In the genomic region with DNA sequence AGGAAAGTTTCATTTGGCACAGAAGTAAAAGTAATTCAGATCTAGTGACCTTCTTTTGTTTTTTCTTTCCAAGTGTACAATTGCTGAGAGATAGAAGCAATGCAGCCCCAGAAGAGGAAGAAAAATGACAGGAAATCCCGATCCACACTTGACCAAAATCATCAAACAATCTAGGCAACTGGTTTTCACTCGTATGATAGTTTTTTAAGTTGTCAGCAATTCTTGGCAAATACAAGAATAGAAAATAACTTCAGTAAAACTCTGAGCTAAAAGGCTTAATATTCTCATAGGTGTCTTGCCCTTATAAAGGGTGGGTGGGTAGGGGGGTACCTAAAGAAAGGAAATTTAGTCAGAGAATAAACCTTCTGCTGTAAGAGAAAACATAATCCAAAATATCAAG, we compare ENCODE assay signal across 27 cellular contexts. TPM values are rescaled to one million over a fixed set of nuclear protein-coding genes. Genes with fewer than 3 reads are reported as not detected.
A peak's percentile ranks its signal among the peaks of the same experiment; 100 is the strongest.
DNase-seq lines count a peak whose midpoint lies in the region; ATAC-seq, FAIRE-seq and TF ChIP-seq lines count a peak whose summit lies in the region.
"Had no signal": no experiment of that assay in that cellular context is flagged by ENCODE, and none has a peak within 500 bp of the region (broad histone marks: within the 10 kb centered on the region; RNA-seq: fewer than 3 reads in every experiment).

No MANE protein-coding gene starts in this region.

- H3F3A ChIP-seq in smooth muscle cell (ENCODE audit: low read depth), result peaks cover 5% of the 10 kb centered on the region

- H3K9ac ChIP-seq in mammary epithelial cell (ENCODE audit: insufficient read depth, low read length) (no peak overlapping the region), K562 (ENCODE audit: insufficient read depth in 1 of 2, low read depth in 2 of 2, low read length in 2 of 2) (no peak overlapping the region), smooth muscle cell (ENCODE audit: low read depth) (no peak overlapping the region)

- WGBS in mammary epithelial cell (ENCODE audit: low coverage, missing lambda C conversion rate), result 86% methylated on average over 2 of the region's 2 CpGs
- WGBS in K562 (ENCODE audit: insufficient coverage, low coverage, missing lambda C conversion rate), result 62% methylated on average over 2 of the region's 2 CpGs
- WGBS in tibial nerve, 2 donors, result 44 to 45% methylated on average over 2 of the region's 2 CpGs
- WGBS in smooth muscle cell (ENCODE audit: low lambda C conversion rate), result 85% methylated on average over 2 of the region's 2 CpGs

- POLR2A ChIA-PET in MCF 10A (lab: Yijun Ruan, JAX) (interaction anchor here (0.6 to 16.5 kb wide), 15 partner anchors 9 to 517 kb away, joined by 3 to 556 read pairs (median 4); partner anchors contain the start of genes ARMC2, CEP57L1, FOXO3 and SESN1), K562 (lab: Yijun Ruan, JAX) (no interaction called here)

- DNase-seq in MCF 10A (ENCODE audit: unreplicated experiment) (no peak), mammary epithelial cell (no peak), K562 (ENCODE audit: extremely low read depth in 1 of 4, low spot score in 3 of 4) (no peak), lower lobe of right lung (no peak), tibial nerve (ENCODE audit: low spot score in 2 of 2) (no peak), NCI-H524 treated with DMSO at 0.1 percent for 48 hours (lab: John Stamatoyannopoulos, UW) (no peak), smooth muscle cell (lab: John Stamatoyannopoulos, UW; ENCODE audit: unreplicated experiment) (no peak)
- DNase-seq in activated CD8-positive, alpha-beta memory T cell treated with anti-CD3 and anti-CD28 coated beads for 24 hours, result no peak
- DNase-seq: activated CD4-positive, alpha-beta T cell treated with anti-CD3 and anti-CD28 coated beads for 1 hour; activated CD8-positive, alpha-beta T cell treated with anti-CD3 and anti-CD28 coated beads for 36 hours; activated T-cell treated with anti-CD3 and anti-CD28 coated beads for 4 hours; DMS79 treated with DMSO at 0.1 percent for 48 hours; head of caudate nucleus; NCI-H1092 treated with DMSO at 0.1 percent for 48 hours; NCI-H2029 treated with DMSO at 0.1 percent for 48 hours; NCI-H2227 treated with DMSO at 0.1 percent for 48 hours; RPMI8226; stimulated activated naive CD8-positive, alpha-beta T cell treated with anti-CD3 and anti-CD28 coated beads, Interleukin-15, Interleukin-2, amounts not matched to agents 100 U/mL and 50 U/mL, for 24 hours; T-helper 1 cell; tibial artery had no signal

- BruUV-seq in MCF 10A (replicated peaks; lab: Mats Ljungman, UMichigan) (no TSS peak), mammary epithelial cell (replicated peaks; lab: Mats Ljungman, UMichigan) (no TSS peak), K562 (replicated peaks; lab: Mats Ljungman, UMichigan) (no TSS peak)

- H4K20me1 ChIP-seq in mammary epithelial cell (ENCODE audit: insufficient read depth, low read length), result no peaks in the 10 kb centered on the region
- no peaks in the 10 kb centered on the region for H4K20me1 ChIP-seq in K562 (replicated peaks; ENCODE audit: control insufficient read depth, insufficient read depth, low read length)
- no peaks in the 10 kb centered on the region for H4K20me1 ChIP-seq in smooth muscle cell (ENCODE audit: low read depth)

- H3K27me3 Mint-ChIP-seq in MCF 10A (ENCODE audit: insufficient read depth, unreplicated experiment), result no peaks in the 10 kb centered on the region
- H3K27me3 Mint-ChIP-seq: activated CD8-positive, alpha-beta T cell treated with anti-CD3 and anti-CD28 coated beads for 36 hours; brain; IgD-negative memory B cell; memory B cell had no signal

- H3K4me1 ChIP-seq in mammary epithelial cell (ENCODE audit: insufficient read depth, low read length), result peaks cover 12% of the 10 kb centered on the region
- H3K4me1 ChIP-seq in K562 (replicated peaks in 1 of 2; ENCODE audit: control insufficient read depth in 2 of 2, insufficient read depth in 2 of 2, low read length in 2 of 2), result peaks cover 0 to 11% of the 10 kb centered on the region in 2 experiments; a peak in 2 of 5 replicates
- H3K4me1 ChIP-seq in lower lobe of right lung, result peaks cover 26% of the 10 kb centered on the region
- peaks cover 0 to 28% (median 18%) of the 10 kb centered on the region in 4 donors for H3K4me1 ChIP-seq in tibial nerve
- peaks cover 6% of the 10 kb centered on the region for H3K4me1 ChIP-seq in smooth muscle cell (ENCODE audit: low read depth)

- TF ChIP-seq RAD21 in K562 (CRISPR knock-in tag; conservative IDR thresholded peaks at IDR 0.05 in 1 of 2, IDR thresholded peaks at IDR 0.05 in 1 of 2), result no peak

- peak overlapping the region; percentile 43 for H3K4me3 Mint-ChIP-seq in MCF 10A (ENCODE audit: unreplicated experiment)
- H3K4me3 Mint-ChIP-seq: IgD-negative memory B cell, memory B cell had no signal

- H3K27ac ChIP-seq in mammary epithelial cell (ENCODE audit: insufficient read depth, low read depth, low read length) (no peak overlapping the region), K562 (ENCODE audit: extremely low read depth, low read depth, low read length) (no peak overlapping the region), lower lobe of right lung (peak overlapping the region; percentile 44), tibial nerve (peak overlapping the region in 3 of 4 donors; percentile 39 to 74 (median 69)), smooth muscle cell (ENCODE audit: low read depth) (no peak overlapping the region)
- H3K27ac ChIP-seq: neutrophil, prostate gland, tibial artery had no signal

- TF ChIP-seq POLR2A in K562 (conservative IDR thresholded peaks at IDR 0.05), result no peak
- no peak for TF ChIP-seq POLR2A in tibial nerve (IDR thresholded peaks at IDR 0.05)

- no peak overlapping the region for H3K4me3 ChIP-seq in mammary epithelial cell (replicated peaks in 1 of 3; ENCODE audit: insufficient read depth in 1 of 3, low read depth in 2 of 3, low read length in 3 of 3)
- H3K4me3 ChIP-seq in K562, result no peak overlapping the region
- H3K4me3 ChIP-seq in lower lobe of right lung, result no peak overlapping the region
- no peak overlapping the region for H3K4me3 ChIP-seq in tibial nerve
- H3K4me3 ChIP-seq in smooth muscle cell, result no peak overlapping the region
- H3K4me3 ChIP-seq: prostate gland, tibial artery had no signal

- no peak overlapping the region for H2AFZ ChIP-seq in mammary epithelial cell (ENCODE audit: low read depth, low read length)
- no peak overlapping the region for H2AFZ ChIP-seq in K562 (ENCODE audit: low read depth, low read length)
- H2AFZ ChIP-seq in smooth muscle cell (ENCODE audit: low read depth), result no peak overlapping the region

- dilution Hi-C loops in mammary epithelial cell (cut with HindIII; ENCODE audit: low sequenced_read_pairs), result loop anchor here (25.0 kb wide), 1 partner anchor 521 kb away; no protein-coding TSS in a partner anchor

- peak overlapping the region; percentile 96 for H3K27ac Mint-ChIP-seq in MCF 10A (ENCODE audit: low read depth, unreplicated experiment)
- H3K27ac Mint-ChIP-seq: IgD-negative memory B cell, memory B cell had no signal

- TF ChIP-seq EP300 in K562 (IDR thresholded peaks at IDR 0.05; ENCODE audit: low read length) (no peak), tibial nerve (IDR thresholded peaks at IDR 0.05) (no peak)

- CTCF ChIA-PET in MCF 10A (lab: Yijun Ruan, JAX) (interaction anchor here (0.8 to 2.4 kb wide), 5 partner anchors 14 to 253 kb away, joined by 3 to 10 read pairs (median 4); no protein-coding TSS in a partner anchor), mammary epithelial cell (lab: Charles Lee; ENCODE audit: low non-redundant PET) (interaction anchor here (0.5 kb wide), 1 partner anchor 539 kb away, joined by 5 read pairs; no protein-coding TSS in a partner anchor), K562 (lab: Yijun Ruan, JAX; ENCODE audit: low intra/inter-chr PET ratio) (no interaction called here)

- no peak for FAIRE-seq in K562 (lab: Jason Lieb, UNC)
- FAIRE-seq: GM19239, TTC549 had no signal

- H3K27me3 ChIP-seq in mammary epithelial cell (ENCODE audit: insufficient read depth, low read length), result no peaks in the 10 kb centered on the region
- no peaks in the 10 kb centered on the region for H3K27me3 ChIP-seq in K562 (ENCODE audit: control insufficient read depth in 2 of 2, insufficient read depth in 2 of 2, low read length in 2 of 2)
- no peaks in the 10 kb centered on the region for H3K27me3 ChIP-seq in lower lobe of right lung (ENCODE audit: low read depth)
- no peaks in the 10 kb centered on the region for H3K27me3 ChIP-seq in tibial nerve
- H3K27me3 ChIP-seq in smooth muscle cell (ENCODE audit: low read depth), result no peaks in the 10 kb centered on the region
- H3K27me3 ChIP-seq: neutrophil, tibial artery had no signal

- no peaks in the 10 kb centered on the region for H3K9me1 ChIP-seq in K562 (ENCODE audit: control insufficient read depth, insufficient read depth, low read length)

- no peaks in the 10 kb centered on the region for H3K9me3 ChIP-seq in mammary epithelial cell (replicated peaks; ENCODE audit: insufficient read depth, low read length)
- H3K9me3 ChIP-seq in K562 (replicated peaks; ENCODE audit: control insufficient read depth, insufficient read depth, low read depth, low read length), result no peaks in the 10 kb centered on the region
- no peaks in the 10 kb centered on the region for H3K9me3 ChIP-seq in lower lobe of right lung
- no peaks in the 10 kb centered on the region for H3K9me3 ChIP-seq in tibial nerve
- no peaks in the 10 kb centered on the region for H3K9me3 ChIP-seq in smooth muscle cell (replicated peaks; ENCODE audit: low read depth)
- H3K9me3 ChIP-seq: neutrophil, prostate gland, tibial artery had no signal

- ATAC-seq in K562 (no peak), lower lobe of right lung (no peak)
- ATAC-seq: activated CD8-positive, alpha-beta T cell treated with anti-CD3 and anti-CD28 coated beads for 36 hours; stimulated activated naive CD8-positive, alpha-beta T cell treated with anti-CD3 and anti-CD28 coated beads, Interleukin-15, Interleukin-2, amounts not matched to agents 100 U/mL and 50 U/mL, for 24 hours had no signal

- H3K36me3 ChIP-seq in mammary epithelial cell (ENCODE audit: insufficient read depth, low read length) (no peaks in the 10 kb centered on the region), K562 (ENCODE audit: control insufficient read depth, insufficient read depth, low read length) (no peaks in the 10 kb centered on the region), lower lobe of right lung (no peaks in the 10 kb centered on the region), tibial nerve (no peaks in the 10 kb centered on the region), smooth muscle cell (ENCODE audit: low read depth) (no peaks in the 10 kb centered on the region)
- H3K36me3 ChIP-seq: neutrophil, prostate gland had no signal

- in situ Hi-C loops in mammary epithelial cell (cut with MboI; ENCODE audit: low sequenced_read_pairs in 2 of 2) (loop anchor here in 1 of 2 donors (25.0 kb wide), 1 partner anchor 171 kb away; no protein-coding TSS in a partner anchor), K562 (cut with MboI) (loop anchor here (25.0 kb wide), 1 partner anchor 146 kb away; no protein-coding TSS in a partner anchor)

- H3K9me3 Mint-ChIP-seq in MCF 10A (ENCODE audit: unreplicated experiment), result no peaks in the 10 kb centered on the region
- H3K9me3 Mint-ChIP-seq: activated CD8-positive, alpha-beta T cell treated with anti-CD3 and anti-CD28 coated beads for 36 hours; brain; IgD-negative memory B cell; memory B cell had no signal

- TF ChIP-seq CTCF in MCF 10A (IDR thresholded peaks at IDR 0.05; ENCODE audit: unreplicated experiment) (no peak), mammary epithelial cell (conservative IDR thresholded peaks at IDR 0.05 in 1 of 2, IDR thresholded peaks at IDR 0.05 in 1 of 2; ENCODE audit: extremely low read depth in 1 of 2, insufficient read depth in 1 of 2, low read depth in 1 of 2, low read length in 2 of 2) (no peak), K562 (IDR thresholded peaks at IDR 0.05 in 2 of 3, conservative IDR thresholded peaks at IDR 0.05 in 1 of 3; ENCODE audit: insufficient read depth in 2 of 3, low read depth in 1 of 3, low read length in 3 of 3) (no peak), lower lobe of right lung (IDR thresholded peaks at IDR 0.05) (no peak), tibial nerve (IDR thresholded peaks at IDR 0.05) (no peak), smooth muscle cell (IDR thresholded peaks at IDR 0.05; ENCODE audit: borderline replicate concordance, insufficient read depth, poor library complexity, severe bottlenecking) (no peak)

- H3K4me2 ChIP-seq in mammary epithelial cell (ENCODE audit: insufficient read depth, low read depth, low read length) (no peak overlapping the region), K562 (ENCODE audit: insufficient read depth, low read length) (no peak overlapping the region), smooth muscle cell (no peak overlapping the region)

- peaks cover 51% of the 10 kb centered on the region for H3K4me1 Mint-ChIP-seq in MCF 10A (ENCODE audit: insufficient read depth, unreplicated experiment)

- no peaks in the 10 kb centered on the region for H3K79me2 ChIP-seq in mammary epithelial cell (ENCODE audit: insufficient read depth, low read length)
- H3K79me2 ChIP-seq in K562 (ENCODE audit: control insufficient read depth, insufficient read depth, low read length), result no peaks in the 10 kb centered on the region
- no peaks in the 10 kb centered on the region for H3K79me2 ChIP-seq in smooth muscle cell (ENCODE audit: low read depth)

- intact Hi-C loops in MCF 10A (cut with micrococcal nuclease), result loop anchor here (1.0 to 2.0 kb wide), 2 partner anchors 50 to 162 kb away; no protein-coding TSS in a partner anchor
- intact Hi-C loops in mammary epithelial cell (cut with micrococcal nuclease), result loop anchor here (2.0 to 5.0 kb wide), 2 partner anchors 50 to 151 kb away; no protein-coding TSS in a partner anchor
- intact Hi-C loops in K562 (cut with micrococcal nuclease), result no loop called here
- intact Hi-C loops in lower lobe of right lung (cut with DNase I), result no loop called here

- no peaks in the 10 kb centered on the region for H3K36me3 Mint-ChIP-seq in MCF 10A (ENCODE audit: insufficient read depth, unreplicated experiment)
- H3K36me3 Mint-ChIP-seq: brain, IgD-negative memory B cell, memory B cell had no signal

RNA-seq across cellular contexts. Expression of gene SESN1, which starts 36.0 kb away (rescaled TPM):
- total RNA-seq in MCF 10A (2022), result 16.7 and 23.0 TPM in 2 replicates
- 10 to 100 TPM; 13.9 to 37.8 TPM for total RNA-seq in mammary epithelial cell
- polyA plus RNA-seq in mammary epithelial cell, result 15.8 TPM
- 13.7 TPM for polyA minus RNA-seq in mammary epithelial cell
- total RNA-seq in K562 (2011; cell fraction: chromatin; rRNA removed; ENCODE audit: low replicate concordance), result 8.5 and 25.3 TPM in 2 replicates
- 4.8 and 6.3 TPM in 2 replicates for total RNA-seq in K562 (2011; cell fraction: nucleolus; rRNA removed)
- total RNA-seq in K562 (2011; cell fraction: nucleoplasm; rRNA removed), result 9.5 and 18.4 TPM in 2 replicates
- 6.4 and 6.8 TPM in 2 replicates for total RNA-seq in K562 (2014; rRNA removed)
- 9.4 and 9.8 TPM in 2 replicates for total RNA-seq in K562 (2014; rRNA removed; fragmentation: Illumina TruSeq; extraction: Trizol)
- total RNA-seq in K562 (2015; rRNA removed; fragmentation: Illumina TruSeq; extraction: Trizol), result 9.7 and 11.2 TPM in 2 replicates
- 6.6 and 7.4 TPM in 2 replicates for total RNA-seq in K562 (2021)
- polyA plus RNA-seq in K562 (2011; rRNA removed), result 13.0 and 13.3 TPM in 2 replicates
- 2.5 and 5.3 TPM in 2 replicates for polyA plus RNA-seq in K562 (2011; cell fraction: cytosol; rRNA removed)
- 5.8 and 10.1 TPM in 2 replicates for polyA plus RNA-seq in K562 (2011; cell fraction: nucleus; rRNA removed)
- polyA plus RNA-seq in K562 (2012), result 7.7 and 8.8 TPM in 2 replicates
- polyA plus RNA-seq in K562 (2014; fragmentation: Illumina TruSeq; extraction: Trizol), result 8.5 and 8.9 TPM in 2 replicates
- polyA plus RNA-seq in K562 (2014; fragmentation: Nextera tagmentation; extraction: Ambion mirVana), result 1 to 10 TPM; 3.1 to 3.8 TPM
- polyA plus RNA-seq in K562 (2014; rRNA removed), result 6.1 and 6.3 TPM in 2 replicates
- polyA minus RNA-seq in K562 (2011; rRNA and poly(A)+ RNA removed), result 14.6 and 19.8 TPM in 2 replicates
- 3.3 and 4.3 TPM in 2 replicates for polyA minus RNA-seq in K562 (2011; cell fraction: cytosol; rRNA and poly(A)+ RNA removed)
- 7.8 and 17.0 TPM in 2 replicates for polyA minus RNA-seq in K562 (2011; cell fraction: nucleus; rRNA and poly(A)+ RNA removed)
- 37.9 TPM for total RNA-seq in lower lobe of right lung
- 100 to 1,000 TPM in 1 of 4 donors, 10 to 100 TPM in 3; 79.8 to 112 (median 90.8) TPM for total RNA-seq in tibial nerve
- 38.7 and 50.9 TPM in 2 replicates for total RNA-seq in smooth muscle cell
- 23.6 and 24.1 TPM in 2 replicates for polyA plus RNA-seq in smooth muscle cell

RNA-seq across cellular contexts. Expression of gene CEP57L1, which starts 36.7 kb away (rescaled TPM):
- total RNA-seq in MCF 10A (2022) (16.7 and 18.9 TPM in 2 replicates), mammary epithelial cell (10 to 100 TPM; 17.7 to 23.6 TPM), K562 (2014; rRNA removed) (51.0 and 58.0 TPM in 2 replicates), K562 (2014; rRNA removed; fragmentation: Illumina TruSeq; extraction: Trizol) (80.0 and 85.7 TPM in 2 replicates), K562 (2015; rRNA removed; fragmentation: Illumina TruSeq; extraction: Trizol) (70.6 and 79.7 TPM in 2 replicates), K562 (2021) (41.8 and 42.4 TPM in 2 replicates), lower lobe of right lung (8.6 TPM), tibial nerve (10 to 100 TPM; 17.3 to 28.3 (median 27.3) TPM), smooth muscle cell (35.7 and 36.8 TPM in 2 replicates)
- polyA plus RNA-seq in mammary epithelial cell (11.0 TPM), K562 (2011; rRNA removed) (49.9 and 60.7 TPM in 2 replicates), K562 (2014; fragmentation: Illumina TruSeq; extraction: Trizol) (52.1 and 61.8 TPM in 2 replicates), K562 (2014; fragmentation: Nextera tagmentation; extraction: Ambion mirVana) (10 to 100 TPM; 70.0 to 88.6 TPM), K562 (2014; rRNA removed) (39.4 and 49.7 TPM in 2 replicates), smooth muscle cell (24.0 and 24.7 TPM in 2 replicates)
- 0.72 TPM for polyA minus RNA-seq in mammary epithelial cell
- total RNA-seq in K562 (2011; cell fraction: chromatin; rRNA removed; ENCODE audit: low replicate concordance), result 19.9 and 82.4 TPM in 2 replicates
- 9.7 and 18.8 TPM in 2 replicates for total RNA-seq in K562 (2011; cell fraction: nucleolus; rRNA removed)
- total RNA-seq in K562 (2011; cell fraction: nucleoplasm; rRNA removed), result 27.3 and 41.5 TPM in 2 replicates
- polyA plus RNA-seq in K562 (2011; cell fraction: cytosol; rRNA removed), result 23.2 and 23.8 TPM in 2 replicates
- 24.9 and 33.2 TPM in 2 replicates for polyA plus RNA-seq in K562 (2011; cell fraction: nucleus; rRNA removed)
- 29.7 and 29.9 TPM in 2 replicates for polyA plus RNA-seq in K562 (2012)
- polyA minus RNA-seq in K562 (2011; rRNA and poly(A)+ RNA removed), result 70.2 and 71.2 TPM in 2 replicates
- 21.7 and 24.7 TPM in 2 replicates for polyA minus RNA-seq in K562 (2011; cell fraction: cytosol; rRNA and poly(A)+ RNA removed)
- polyA minus RNA-seq in K562 (2011; cell fraction: nucleus; rRNA and poly(A)+ RNA removed), result 22.1 and 47.1 TPM in 2 replicates

Comparison
In these comparisons a context has a peak if more than half of its experiments do, and no peak if none do; other contexts are left out.
1. H3K27ac ChIP-seq: peak in lower lobe of right lung (single experiment) and tibial nerve (3 of 4); none in mammary epithelial cell (single experiment), K562 (single experiment) and smooth muscle cell (single experiment).
2. intact Hi-C loops: an anchor here in MCF 10A (1.0 to 2.0 kb wide) and mammary epithelial cell (2.0 to 5.0 kb wide); none called in K562 and lower lobe of right lung.